ENCODE assay signal across 2 cellular contexts in genomic region chr5:159048298-159048697, GRCh38.
TF ChIP-seq lines count a peak whose summit lies in the region.

No MANE protein-coding gene starts in this region.

TF ChIP-seq in IMR-90, 13 proteins besides CTCF, POLR2A, EP300 and RAD21:
- TF ChIP-seq MXI1 (IDR thresholded peaks at IDR 0.05; ENCODE audit: borderline replicate concordance, low read depth, low read length) (no peak), USF2 (IDR thresholded peaks at IDR 0.05; ENCODE audit: low read depth, low read length) (no peak), FOS (IDR thresholded peaks at IDR 0.05; ENCODE audit: low read depth, low read length) (no peak), MAFK (IDR thresholded peaks at IDR 0.05; ENCODE audit: low read depth, low read length) (no peak), CEBPB (IDR thresholded peaks at IDR 0.05; ENCODE audit: low read depth, low read length) (no peak), MAZ (IDR thresholded peaks at IDR 0.05; ENCODE audit: borderline replicate concordance, low read depth, low read length) (no peak), NFE2L2 (IDR thresholded peaks at IDR 0.05; ENCODE audit: low read depth, low read length) (no peak), SMC3 (IDR thresholded peaks at IDR 0.05; ENCODE audit: low read depth, low read length) (no peak), CHD1 (IDR thresholded peaks at IDR 0.05; ENCODE audit: low read depth, low read length) (no peak), RFX5 (IDR thresholded peaks at IDR 0.05; ENCODE audit: low read depth, low read length) (no peak), BHLHE40 (IDR thresholded peaks at IDR 0.05; ENCODE audit: low read depth, low read length) (no peak), ELK1 (IDR thresholded peaks at IDR 0.05; ENCODE audit: borderline replicate concordance, low read depth, low read length) (no peak), RCOR1 (IDR thresholded peaks at IDR 0.05; ENCODE audit: insufficient replicate concordance, low read length) (no peak)

TF ChIP-seq in K562, 482 proteins besides CTCF, POLR2A, EP300 and RAD21:
- TF ChIP-seq CHD1 (IDR thresholded peaks at IDR 0.05; ENCODE audit: low read length) (no peak), ZNF699 (CRISPR knock-in tag; IDR thresholded peaks at IDR 0.05; ENCODE audit: insufficient replicate concordance) (no peak), ZNF263 (CRISPR knock-in tag; IDR thresholded peaks at IDR 0.05; ENCODE audit: borderline replicate concordance) (no peak), STAT6 (CRISPR knock-in tag; IDR thresholded peaks at IDR 0.05) (no peak), ZFX (CRISPR knock-in tag; IDR thresholded peaks at IDR 0.05) (no peak)
TF ChIP-seq in K562: peak in this region for 0.
